ENCODE assay signal across 26 cellular contexts in the genomic region with DNA sequence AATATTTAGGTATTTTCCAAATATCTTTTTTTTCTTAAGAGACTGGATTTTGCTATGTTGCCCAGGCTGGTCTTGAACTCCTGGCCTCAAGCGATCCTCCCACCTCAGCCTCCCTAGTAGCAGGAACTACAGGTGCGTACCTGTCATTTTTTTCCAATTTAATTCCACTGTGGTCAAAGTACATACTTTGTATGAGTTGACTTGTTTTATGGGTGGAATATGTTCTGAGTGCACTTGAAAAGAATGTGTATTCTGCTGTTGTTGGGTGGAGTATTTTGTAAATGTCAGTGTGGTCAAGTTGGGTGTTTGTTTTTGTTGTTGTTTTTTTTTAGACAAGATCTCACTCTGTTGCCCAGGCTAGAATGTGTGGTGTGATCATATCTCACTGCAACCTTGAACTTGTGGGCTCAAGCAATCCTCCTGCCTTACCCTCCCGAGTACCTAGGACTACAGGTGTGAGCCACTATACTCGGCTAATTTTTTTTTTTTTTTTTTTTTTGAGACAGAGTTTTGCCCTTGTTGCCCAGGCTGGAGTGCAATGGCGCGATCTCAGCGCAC.
"Had no signal": no experiment of that assay in that cellular context is flagged by ENCODE, and none has a peak within 500 bp of the region (broad histone marks: within the 10 kb centered on the region; RNA-seq: fewer than 3 reads in every experiment).

No MANE protein-coding gene starts in this region.

- DNase-seq: activated CD4-positive, alpha-beta T cell treated with anti-CD3 and anti-CD28 coated beads, Interleukin-2, amount 50 U/mL, for 1 hour; activated CD4-positive, CD25-positive, alpha-beta regulatory T cell; activated gamma-delta T cell treated with Interleukin-2 at 50 U/mL for 16 hours; activated T-cell treated with anti-CD3 and anti-CD28 coated beads, Interleukin-2, amount 50 U/mL, for 72 hours; brain microvascular endothelial cell; MG63; MV-4-11; NCI-H1092 treated with DMSO at 0.1 percent for 48 hours; NCI-H1417 treated with DMSO at 0.1 percent for 48 hours; NCI-H1694; NCI-H2029; NCI-H2107; NCI-H2171 treated with DMSO at 0.1 percent for 48 hours; NCI-H226; NCI-H510A; NCI-H69; NK-92 treated with Interleukin-12 subunit alpha and Interleukin-12 subunit beta, amount 100 ng/mL, for 24 hours; Peyer's patch; Right ventricle myocardium superior; SJCRH30; SK-N-SH had no signal

- ATAC-seq: activated T-cell treated with anti-CD3 and anti-CD28 coated beads, Interleukin-2, amount 50 U/mL, for 72 hours had no signal

- H3K27me3 Mint-ChIP-seq: activated naive CD8-positive, alpha-beta T cell had no signal

- H3K4me3 ChIP-seq: cardiac muscle cell, MG63, Peyer's patch, SJCRH30 had no signal

- H3K4me3 Mint-ChIP-seq: activated naive CD8-positive, alpha-beta T cell; activated T-cell treated with anti-CD3 and anti-CD28 coated beads, Interleukin-2, amount 50 U/mL, for 72 hours had no signal

- H3K27ac ChIP-seq: brain microvascular endothelial cell, cardiac muscle cell, RWPE1, SJCRH30, VCaP had no signal

- H3K9me3 ChIP-seq: MG63, Peyer's patch, SJCRH30, SK-N-SH had no signal

- H3K27me3 ChIP-seq: brain microvascular endothelial cell, cardiac muscle cell, MG63, Peyer's patch, SJCRH30 had no signal

- H3K27ac Mint-ChIP-seq: activated naive CD8-positive, alpha-beta T cell; activated T-cell treated with anti-CD3 and anti-CD28 coated beads, Interleukin-2, amount 50 U/mL, for 72 hours; activated T-helper 2 cell treated with anti-CD3 and anti-CD28 coated beads, Interferon-gamma antibody, Interleukin-2, Interleukin-4, amounts not matched to agents 10 μg/mL and 5 μg/mL and 100 μg/mL, durations not matched to agents 14 hours and 24 hours and 36 hours had no signal

- H3K9me3 Mint-ChIP-seq: activated T-cell treated with anti-CD3 and anti-CD28 coated beads, Interleukin-2, amount 50 U/mL, for 72 hours; activated T-helper 2 cell treated with anti-CD3 and anti-CD28 coated beads, Interferon-gamma antibody, Interleukin-2, Interleukin-4, amounts not matched to agents 10 μg/mL and 5 μg/mL and 100 μg/mL, durations not matched to agents 14 hours and 24 hours and 36 hours had no signal

- H3K9ac ChIP-seq: SK-N-SH had no signal

- H3K36me3 ChIP-seq: brain microvascular endothelial cell, cardiac muscle cell, MG63, Peyer's patch had no signal
